22 cellular contexts compared by ENCODE assay signal in genomic region chr2:88239781-88240180, GRCh38.
DNase-seq lines count a peak whose midpoint lies in the region; ATAC-seq, FAIRE-seq and TF ChIP-seq lines count a peak whose summit lies in the region.
"Had no signal": no experiment of that assay in that cellular context is flagged by ENCODE, and none has a peak within 500 bp of the region (broad histone marks: within the 10 kb centered on the region; RNA-seq: fewer than 3 reads in every experiment).

No MANE protein-coding gene starts in this region.

- H3K27me3 ChIP-seq in Peyer's patch (no peaks in the 10 kb centered on the region), H1 (replicated peaks in 1 of 4; ENCODE audit: control insufficient read depth in 3 of 4, extremely low read depth in 1 of 4, insufficient read depth in 3 of 4, low read length in 3 of 4) (no peaks in the 10 kb centered on the region)
- H3K27me3 ChIP-seq: body of pancreas, MG63, tibial nerve had no signal

- no peak overlapping the region for H2AK5ac ChIP-seq in H1 (ENCODE audit: low read depth, low read length)

- peak; percentile 16 for DNase-seq in activated gamma-delta T cell (lab: John Stamatoyannopoulos, UW)
- DNase-seq in activated gamma-delta T cell treated with Interleukin-2 at 50 U/mL for 16 hours = no peak
- peak in 2 of 3 donors; percentile 18 to 50 for DNase-seq in Peyer's patch
- DNase-seq in H1 (ENCODE audit: low read depth in 1 of 2, low spot score in 2 of 2) = no peak
- peak; percentile 3 for DNase-seq in stromal cell of bone marrow (ENCODE audit: low read depth)
- no peak for DNase-seq in NCI-H524 (lab: John Stamatoyannopoulos, UW)
- DNase-seq: activated CD4-positive, alpha-beta T cell treated with anti-CD3 and anti-CD28 coated beads for 36 hours; body of pancreas; GF-D8; GM23248; mesendoderm; MG63; NCI-H2081 treated with DMSO at 0.1 percent for 48 hours; NCI-H524 treated with DMSO at 0.1 percent for 48 hours; PC-3 had no signal

- POLR2A ChIA-PET in H1 (lab: Charles Lee; ENCODE audit: partially characterized antibody) = interaction anchor here (0.5 kb wide), 1 partner anchor 210 kb away, joined by 3 read pairs; no protein-coding TSS in a partner anchor

- H2BK12ac ChIP-seq in H1 (ENCODE audit: low read depth, low read length) = no peak overlapping the region

- TF ChIP-seq CTCF in Peyer's patch (IDR thresholded peaks at IDR 0.05) (no peak), H1 (IDR thresholded peaks at IDR 0.05; ENCODE audit: control extremely low read depth in 1 of 3, insufficient read depth in 1 of 3, low read depth in 1 of 3, low read length in 3 of 3) (no peak)

- CTCF ChIA-PET in H1 (lab: Charles Lee; ENCODE audit: partially characterized antibody) = interaction anchor here (0.7 to 3.2 kb wide), 7 partner anchors 8 to 179 kb away, joined by 3 to 14 read pairs (median 5); no protein-coding TSS in a partner anchor

- H3K56ac ChIP-seq in H1 (replicated peaks; ENCODE audit: insufficient read length, low read depth, low read length) = no peak overlapping the region

- H3K4me2 ChIP-seq in H1 (ENCODE audit: insufficient read depth in 1 of 2, low read depth in 2 of 2, low read length in 2 of 2) = no peak overlapping the region

- H3K4ac ChIP-seq in H1 (replicated peaks; ENCODE audit: insufficient read length, low read depth, low read length) = no peak overlapping the region

- H3K9me3 ChIP-seq in Peyer's patch = no peaks in the 10 kb centered on the region
- peaks cover 8 to 9% of the 10 kb centered on the region in 2 experiments for H3K9me3 ChIP-seq in H1 (ENCODE audit: insufficient read depth in 2 of 2, low read depth in 1 of 2, low read length in 1 of 2)
- H3K9me3 ChIP-seq: body of pancreas, MG63 had no signal

- H3K79me2 ChIP-seq in H1 (ENCODE audit: control insufficient read depth in 1 of 2, insufficient read depth in 2 of 2, low read length in 2 of 2) = no peaks in the 10 kb centered on the region

- ATAC-seq in HG02678 (IDR thresholded peaks at IDR 0.05; ENCODE audit: unreplicated experiment) (no peak), GM21515 (IDR thresholded peaks at IDR 0.05; ENCODE audit: unreplicated experiment) (no peak)
- ATAC-seq: activated CD4-positive, alpha-beta T cell treated with anti-CD3 and anti-CD28 coated beads for 36 hours; body of pancreas; PC-3; SK-N-SH treated with all-trans-retinoic acid at 6 μM for 48 hours had no signal

- no peaks in the 10 kb centered on the region for H3K4me1 ChIP-seq in Peyer's patch
- H3K4me1 ChIP-seq in H1 (replicated peaks in 1 of 4; ENCODE audit: control insufficient read depth in 3 of 4, insufficient read depth in 4 of 4, low read length in 3 of 4) = peaks cover 0 to 5% (median 0%) of the 10 kb centered on the region in 4 experiments; a peak in 1 of 7 replicates
- H3K4me1 ChIP-seq: body of pancreas, tibial nerve had no signal

- H3K23me2 ChIP-seq in H1 (ENCODE audit: low read depth, low read length) = no peaks in the 10 kb centered on the region

- H3K27ac ChIP-seq in Peyer's patch (no peak overlapping the region), H1 (ENCODE audit: low read depth, low read length) (no peak overlapping the region)
- H3K27ac ChIP-seq: body of pancreas, GM23248, tibial nerve had no signal

- no peak overlapping the region for H3K9ac ChIP-seq in H1 (replicated peaks in 1 of 4; ENCODE audit: extremely low read depth in 1 of 4, low read depth in 3 of 4, low read length in 3 of 4)
- H3K9ac ChIP-seq: GM23248 had no signal

- FAIRE-seq in H1 (lab: Jason Lieb, UNC) = no peak
- FAIRE-seq: A204.1, colon, D721Med had no signal

- no peaks in the 10 kb centered on the region; the same call in 1 of the 2 replicates for H3K79me1 ChIP-seq in H1 (ENCODE audit: low read depth, low read length)

- TF ChIP-seq POLR2A in Peyer's patch (IDR thresholded peaks at IDR 0.05) (no peak), H1 (IDR thresholded peaks at IDR 0.05; ENCODE audit: control extremely low read depth in 1 of 2, low read depth in 2 of 2, low read length in 2 of 2) (no peak)

- no peak for TF ChIP-seq RAD21 in H1 (IDR thresholded peaks at IDR 0.05 in 1 of 2, conservative IDR thresholded peaks at IDR 0.05 in 1 of 2; ENCODE audit: low read depth in 2 of 2, low read length in 2 of 2)

- peak overlapping the region; percentile 79; the same call in 1 of the 2 replicates for H4K8ac ChIP-seq in H1 (ENCODE audit: extremely low read depth, insufficient read depth, low read length)

- no peak overlapping the region for H2BK120ac ChIP-seq in H1 (replicated peaks; ENCODE audit: low read depth, low read length)

- H3K18ac ChIP-seq in H1 (ENCODE audit: extremely low read depth, low read length) = no peak overlapping the region

- no peak overlapping the region for H2BK5ac ChIP-seq in H1 (ENCODE audit: low read depth, low read length)

- H3K36me3 ChIP-seq in Peyer's patch (no peaks in the 10 kb centered on the region), H1 (ENCODE audit: control insufficient read depth in 2 of 4, insufficient read depth in 4 of 4, low read length in 3 of 4) (no peaks in the 10 kb centered on the region)
- H3K36me3 ChIP-seq: MG63, tibial nerve had no signal

- 0 out of 2 replicates have a peak overlapping the region, but pooled peaks have one; percentile 53 for H2BK15ac ChIP-seq in H1 (ENCODE audit: low read length)

- TF ChIP-seq EP300 in H1 (IDR thresholded peaks at IDR 0.05; ENCODE audit: borderline replicate concordance in 1 of 2, low read depth in 2 of 2, low read length in 2 of 2) = no peak

- H4K91ac ChIP-seq in H1 (replicated peaks; ENCODE audit: insufficient read length, low read length) = no peak overlapping the region

- WGBS in H1 (ENCODE audit: extremely low coverage in 1 of 2, insufficient coverage in 1 of 2, insufficient read length in 1 of 2, insufficient replicate concordance in 2 of 2, low coverage in 1 of 2, low lambda C conversion rate in 2 of 2, missing lambda C conversion rate in 1 of 2), 2 experiments = 89% methylated on average over 11 of the region's 11 CpGs; no CpG with 5 or more reads in 1 of the 2 experiments

- H2BK20ac ChIP-seq in H1 (ENCODE audit: low read length) = no peak overlapping the region

- H3K4me3 ChIP-seq in Peyer's patch = no peak overlapping the region
- H3K4me3 ChIP-seq in H1 (ENCODE audit: extremely low read depth in 1 of 4, insufficient read depth in 2 of 4, low read depth in 3 of 4, low read length in 4 of 4) = no peak overlapping the region
- H3K4me3 ChIP-seq: body of pancreas, GM23248, MG63, tibial nerve had no signal

- H4K20me1 ChIP-seq in H1 (replicated peaks in 1 of 2; ENCODE audit: control insufficient read depth in 1 of 2, insufficient read depth in 2 of 2, low read length in 2 of 2) = no peaks in the 10 kb centered on the region

- H2AFZ ChIP-seq in H1 (ENCODE audit: low read length) = peak overlapping the region; percentile 26; the same call in 1 of the 2 replicates
- H2AFZ ChIP-seq: GM23248 had no signal

- H3K14ac ChIP-seq in H1 (ENCODE audit: insufficient read length) = no peak overlapping the region

- H4K5ac ChIP-seq in H1 (ENCODE audit: insufficient read length, low read depth, low read length) = peak overlapping the region; percentile 32

- H3K23ac ChIP-seq in H1 (ENCODE audit: insufficient read length) = no peak overlapping the region

TF ChIP-seq in H1, 55 proteins besides CTCF, POLR2A, EP300 and RAD21:
- no peak for TF ChIP-seq CBX5 (IDR thresholded peaks at IDR 0.05; ENCODE audit: low read depth, low read length)
- TF ChIP-seq, protein P1, sequence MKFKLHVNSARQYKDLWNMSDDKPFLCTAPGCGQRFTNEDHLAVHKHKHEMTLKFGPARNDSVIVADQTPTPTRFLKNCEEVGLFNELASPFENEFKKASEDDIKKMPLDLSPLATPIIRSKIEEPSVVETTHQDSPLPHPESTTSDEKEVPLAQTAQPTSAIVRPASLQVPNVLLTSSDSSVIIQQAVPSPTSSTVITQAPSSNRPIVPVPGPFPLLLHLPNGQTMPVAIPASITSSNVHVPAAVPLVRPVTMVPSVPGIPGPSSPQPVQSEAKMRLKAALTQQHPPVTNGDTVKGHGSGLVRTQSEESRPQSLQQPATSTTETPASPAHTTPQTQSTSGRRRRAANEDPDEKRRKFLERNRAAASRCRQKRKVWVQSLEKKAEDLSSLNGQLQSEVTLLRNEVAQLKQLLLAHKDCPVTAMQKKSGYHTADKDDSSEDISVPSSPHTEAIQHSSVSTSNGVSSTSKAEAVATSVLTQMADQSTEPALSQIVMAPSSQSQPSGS (IDR thresholded peaks at IDR 0.05; ENCODE audit: low read length) = no peak
- TF ChIP-seq SUZ12 (IDR thresholded peaks at IDR 0.05; ENCODE audit: low read length) = no peak
- TF ChIP-seq SIX5 (IDR thresholded peaks at IDR 0.05; ENCODE audit: low read depth, low read length) = no peak
- TF ChIP-seq HDAC2 (IDR thresholded peaks at IDR 0.05; ENCODE audit: borderline replicate concordance in 1 of 2, low read depth in 2 of 2, low read length in 2 of 2) = no peak
- no peak for TF ChIP-seq BCL11A (IDR thresholded peaks at IDR 0.05; ENCODE audit: low read depth in 2 of 2, low read length in 2 of 2)
- TF ChIP-seq MAX (IDR thresholded peaks at IDR 0.05) = no peak
- no peak for TF ChIP-seq TBP (IDR thresholded peaks at IDR 0.05; ENCODE audit: low read depth, low read length)
- no peak for TF ChIP-seq EZH2 (IDR thresholded peaks at IDR 0.05; ENCODE audit: low read depth, low read length, severe bottlenecking)
- TF ChIP-seq GTF2F1 (IDR thresholded peaks at IDR 0.05; ENCODE audit: borderline replicate concordance, low read depth, low read length) = no peak
- TF ChIP-seq BRCA1 (IDR thresholded peaks at IDR 0.05; ENCODE audit: low read depth, low read length) = no peak
- no peak for TF ChIP-seq SAP30 (IDR thresholded peaks at IDR 0.05; ENCODE audit: insufficient read depth, insufficient replicate concordance, low read length)

Comparison
In these comparisons a context has a peak if more than half of its experiments do, and no peak if none do; other contexts are left out.
1. DNase-seq: peak in activated gamma-delta T cell (single experiment), Peyer's patch (2 of 3) and stromal cell of bone marrow (single experiment); none in activated gamma-delta T cell treated with Interleukin-2 at 50 U/mL for 16 hours (single experiment), H1 (0 of 2) and NCI-H524 (0 of 2).